Comparison of ENCODE assay signal across 7 cellular contexts in genomic region chr17:41302981-41303380, GRCh38. TPM values are rescaled to one million over a fixed set of nuclear protein-coding genes. Genes with fewer than 3 reads are reported as not detected.
"Had no signal": no experiment of that assay in that cellular context is flagged by ENCODE, and none has a peak within 500 bp of the region (broad histone marks: within the 10 kb centered on the region; RNA-seq: fewer than 3 reads in every experiment).

No MANE protein-coding gene starts in this region.

- H3K4me2 ChIP-seq: GM23338 had no signal

- H3K4me3 Mint-ChIP-seq: GM23338, H9 had no signal

- H3K27ac Mint-ChIP-seq: GM23338, IgD-negative memory B cell had no signal

- DNase-seq: H9, HCEC 1CT had no signal

- FAIRE-seq: H1, H54 had no signal

- H3K36me3 Mint-ChIP-seq: IgD-negative memory B cell had no signal

- H3K4me3 ChIP-seq: GM23338 had no signal

- H3K9me3 Mint-ChIP-seq: GM23338 had no signal

- H3K4me1 Mint-ChIP-seq: GM23338 had no signal

RNA-seq across cellular contexts. Expression of gene KRTAP29-1, which starts 0.3 kb away (rescaled TPM):
- total RNA-seq: GM23338, H1, H9, HT-29 had no signal

RNA-seq across cellular contexts. Expression of gene KRTAP16-1, which starts 6.1 kb away (rescaled TPM):
- total RNA-seq: GM23338, H1, H9, HT-29 had no signal

RNA-seq across cellular contexts. Expression of gene KRTAP17-1, which starts 12.5 kb away (rescaled TPM):
- total RNA-seq: GM23338, H1, H9, HT-29 had no signal

RNA-seq across cellular contexts. Expression of gene KRTAP9-7, which starts 27.5 kb away (rescaled TPM):
- total RNA-seq: GM23338, H1, H9, HT-29 had no signal

RNA-seq across cellular contexts. Expression of gene KRTAP9-6, which starts 37.8 kb away (rescaled TPM):
- total RNA-seq: GM23338, H1, H9, HT-29 had no signal
